In the genomic region with DNA sequence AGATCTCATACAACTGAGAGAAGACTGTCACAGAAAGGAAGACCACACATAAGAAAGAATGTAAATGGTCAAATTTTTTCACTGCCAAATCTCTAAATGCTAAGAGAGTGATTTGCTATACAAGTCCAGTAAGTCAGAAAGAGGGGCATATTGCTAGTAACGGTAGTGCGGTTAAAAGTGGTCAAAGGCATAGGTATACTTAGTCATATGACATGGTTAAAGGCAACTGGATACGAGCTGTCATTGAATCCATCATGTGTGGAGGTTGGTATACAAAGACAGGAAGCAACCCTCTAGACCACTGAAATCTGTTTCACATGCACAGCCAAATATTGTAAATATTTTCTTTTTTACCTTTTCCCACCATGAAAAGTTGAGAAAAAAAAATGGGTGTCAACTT, we compare ENCODE assay signal across 12 cellular contexts. TPM values are rescaled to one million over a fixed set of nuclear protein-coding genes. Genes with fewer than 3 reads are reported as not detected.
A peak's percentile ranks its signal among the peaks of the same experiment; 100 is the strongest.
DNase-seq lines count a peak whose midpoint lies in the region; ATAC-seq and TF ChIP-seq lines count a peak whose summit lies in the region.
"Had no signal": no experiment of that assay in that cellular context is flagged by ENCODE, and none has a peak within 500 bp of the region (broad histone marks: within the 10 kb centered on the region; RNA-seq: fewer than 3 reads in every experiment).

No MANE protein-coding gene starts in this region.

- no peak for ATAC-seq in HG03108 (IDR thresholded peaks at IDR 0.05; ENCODE audit: unreplicated experiment)

- H3K27me3 Mint-ChIP-seq in HFFc6 (ENCODE audit: insufficient read depth): no peaks in the 10 kb centered on the region; the same call in 1 of the 2 replicates

- peak overlapping the region; percentile 70 for H3K4me2 ChIP-seq in hepatocyte

- peak overlapping the region; percentile 81 for H3K27ac ChIP-seq in hepatocyte

- DNase-seq in HFFc6: no peak
- DNase-seq in astrocyte of the spinal cord (ENCODE audit: low read depth, low spot score): peak; percentile 38
- no peak for DNase-seq in hepatocyte (ENCODE audit: low spot score)
- DNase-seq in skeletal muscle cell (ENCODE audit: low read depth): no peak
- no peak for DNase-seq in NCI-H2196 (lab: John Stamatoyannopoulos, UW; ENCODE audit: unreplicated experiment)
- DNase-seq in Kasumi-1 (lab: John Stamatoyannopoulos, UW): no peak
- no peak for DNase-seq in GM10266 (ENCODE audit: extremely low spot score)
- DNase-seq: GDM1, hypothalamus, midbrain had no signal

- H2AFZ ChIP-seq in hepatocyte: no peak overlapping the region

- no peaks in the 10 kb centered on the region for H3K36me3 ChIP-seq in hepatocyte (replicated peaks; ENCODE audit: insufficient read depth, low read depth)

- H3K9me3 Mint-ChIP-seq in HFFc6: no peaks in the 10 kb centered on the region

- peak overlapping the region; percentile 79 for H3K4me3 ChIP-seq in astrocyte of the spinal cord (ENCODE audit: low read depth, low read length)
- peak overlapping the region; percentile 1 for H3K4me3 ChIP-seq in hepatocyte
- peak overlapping the region; percentile 74 for H3K4me3 ChIP-seq in skeletal muscle cell (ENCODE audit: low read depth, low read length)

- WGBS in hepatocyte (ENCODE audit: low lambda C conversion rate, missing lambda C conversion rate): 73% methylated on average over 3 of the region's 3 CpGs

- H3K27me3 ChIP-seq in hepatocyte: peaks cover 30% of the 10 kb centered on the region

- H3K27ac Mint-ChIP-seq in HFFc6: peak overlapping the region; percentile 94
- H3K27ac Mint-ChIP-seq: activated naive CD8-positive, alpha-beta T cell had no signal

- no peaks in the 10 kb centered on the region for H3K9me3 ChIP-seq in hepatocyte (ENCODE audit: low read depth)

- no peaks in the 10 kb centered on the region for H3K9me2 ChIP-seq in hepatocyte (replicated peaks; ENCODE audit: insufficient read depth)

- no peak for TF ChIP-seq CTCF in HFFc6 (IDR thresholded peaks at IDR 0.05)
- no peak for TF ChIP-seq CTCF in astrocyte of the spinal cord (IDR thresholded peaks at IDR 0.05; ENCODE audit: low read depth, low read length)
- TF ChIP-seq CTCF in hepatocyte (IDR thresholded peaks at IDR 0.05; ENCODE audit: poor library complexity): no peak
- no peak for TF ChIP-seq CTCF in GM10266 (IDR thresholded peaks at IDR 0.05; ENCODE audit: control insufficient read depth, insufficient read depth, low read depth, missing control alignments)

- in situ Hi-C loops in astrocyte of the spinal cord (cut with HindIII; ENCODE audit: low sequenced_read_pairs): no loop called here

- H3K4me3 Mint-ChIP-seq in HFFc6: peak overlapping the region; percentile 95
- H3K4me3 Mint-ChIP-seq: activated naive CD8-positive, alpha-beta T cell had no signal

- peaks cover 6% of the 10 kb centered on the region for H3K4me1 ChIP-seq in hepatocyte (ENCODE audit: insufficient read depth)

- H4K20me1 ChIP-seq in hepatocyte (ENCODE audit: insufficient read depth, poor library complexity, severe bottlenecking): no peaks in the 10 kb centered on the region

- peaks cover 22% of the 10 kb centered on the region for H3K79me2 ChIP-seq in hepatocyte

- peaks cover 6% of the 10 kb centered on the region; the same call in 1 of the 2 replicates for H3K36me3 Mint-ChIP-seq in HFFc6 (ENCODE audit: low read depth)
- H3K36me3 Mint-ChIP-seq: activated naive CD8-positive, alpha-beta T cell had no signal

- H3K4me1 Mint-ChIP-seq in HFFc6 (ENCODE audit: low read depth): peaks cover 92% of the 10 kb centered on the region

RNA-seq across cellular contexts. Expression of gene INHBA, which starts 4.8 kb away (rescaled TPM):
- 10 to 100 TPM; 18.1 to 29.9 (median 20.2) TPM for total RNA-seq in HFFc6 (2021; fragmentation: NEBNext Ultra II Directional; extraction: Animal tissue kit (Norgen Biotek cat#: 25700))
- 8.2 and 10.8 TPM in 2 replicates for total RNA-seq in hepatocyte
- 7.0 and 9.4 TPM in 2 replicates for polyA plus RNA-seq in hepatocyte

Comparison
In these comparisons a context has a peak if more than half of its experiments do, and no peak if none do; other contexts are left out.
1. H3K4me3 ChIP-seq: peak in every context shown above with its lines; median percentile 79 in astrocyte of the spinal cord; 74 in skeletal muscle cell; 1 in hepatocyte.